Comparison of ENCODE assay signal across 8 cellular contexts in the genomic region with DNA sequence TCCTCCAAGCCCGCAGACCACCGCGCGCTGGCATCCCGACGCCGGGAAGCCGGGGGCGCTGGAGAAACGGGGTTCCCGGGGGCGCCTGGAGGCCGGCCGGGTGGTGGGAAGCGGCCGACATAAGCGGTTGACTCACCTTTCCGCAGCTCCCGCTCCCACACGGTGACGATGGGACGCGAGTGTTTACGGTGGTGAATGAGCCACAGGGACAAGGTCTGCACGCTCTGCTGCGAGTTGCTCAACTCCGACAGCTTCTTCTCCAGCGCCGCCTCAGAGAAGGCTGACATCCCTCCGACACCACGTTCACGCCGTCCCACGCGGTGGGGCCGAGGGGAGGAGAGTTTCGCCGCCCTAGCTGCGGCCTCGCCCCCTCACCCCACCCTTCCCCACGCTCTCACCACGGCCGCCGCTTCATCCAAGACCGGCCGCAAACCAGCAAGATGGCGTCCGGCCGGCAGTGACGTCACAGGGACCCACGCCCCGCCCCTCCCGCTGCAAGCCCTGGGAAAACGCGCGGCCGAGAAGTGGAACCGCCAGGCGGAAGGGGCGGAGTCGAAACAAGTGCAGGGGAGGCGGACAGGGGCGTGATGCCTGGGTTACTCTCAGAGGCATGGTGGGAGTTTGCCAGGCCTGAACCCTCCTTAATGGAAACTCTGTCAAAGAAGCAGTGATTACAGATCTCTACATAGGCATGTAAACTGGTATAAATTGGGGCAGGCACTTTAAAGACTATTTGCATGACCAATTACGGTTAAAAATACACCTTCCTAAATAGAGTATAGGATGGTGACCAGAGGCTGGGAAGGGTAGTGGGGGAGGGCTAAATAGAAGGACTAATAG. TPM values are rescaled to one million over a fixed set of nuclear protein-coding genes. Genes with fewer than 3 reads are reported as not detected.
DNase-seq lines count a peak whose midpoint lies in the region; ATAC-seq and TF ChIP-seq lines count a peak whose summit lies in the region.

TSS of gene RPRD1A (minus strand) at position 442 of the 840 bp plus-strand sequence. CDS start at position 287, 155 bp downstream.

- in situ Hi-C loops in GM13976 (cut with MboI; ENCODE audit: low sequenced_read_pairs, unreplicated experiment) = no loop called here

- H3K36me3 ChIP-seq in heart right ventricle (no peaks in the 10 kb centered on the region), upper lobe of right lung (no peaks in the 10 kb centered on the region)

- H3K27ac ChIP-seq in heart right ventricle (peak within 1 kb of the TSS; percentile 16 to 94 (median 90)), upper lobe of right lung (peak within 1 kb of the TSS; percentile 92)

- TF ChIP-seq CTCF in GM13976 (IDR thresholded peaks at IDR 0.05; ENCODE audit: borderline replicate concordance, control extremely low read depth, extremely low read depth, insufficient read depth, missing control alignments) (no peak), heart right ventricle (IDR thresholded peaks at IDR 0.05) (peak in 2 of 9 donors; percentile 9 to 11), upper lobe of right lung (IDR thresholded peaks at IDR 0.05) (no peak)

- H3K4me3 ChIP-seq in heart right ventricle = peak within 1 kb of the TSS; percentile 80 to 98 (median 87)
- peak within 1 kb of the TSS; percentile 72 for H3K4me3 ChIP-seq in upper lobe of right lung

- no peaks in the 10 kb centered on the region for H3K9me3 ChIP-seq in heart right ventricle
- no peaks in the 10 kb centered on the region for H3K9me3 ChIP-seq in upper lobe of right lung

- 1% methylated on average over 62 to 64 of the region's 64 CpGs for WGBS in heart right ventricle, 2 donors

- H3K4me1 ChIP-seq in heart right ventricle (peaks cover 0 to 32% (median 16%) of the 10 kb centered on the region in 9 donors), upper lobe of right lung (peaks cover 9% of the 10 kb centered on the region)

- peak; percentile 97 for DNase-seq in GM13976 (ENCODE audit: low spot score)
- DNase-seq in NCI-H146 treated with DMSO at 0.1 percent for 48 hours (lab: John Stamatoyannopoulos, UW; ENCODE audit: unreplicated experiment) = peak; percentile 97
- DNase-seq in amniotic epithelial cell (ENCODE audit: low read depth) = peak; percentile 96
- DNase-seq in heart right ventricle = peak; percentile 98
- peak; percentile 99 for DNase-seq in posterior vena cava (ENCODE audit: low spot score)
- DNase-seq in upper lobe of right lung = peak; percentile 99

- H3K27me3 ChIP-seq in heart right ventricle = peaks cover 0 to 14% (median 0%) of the 10 kb centered on the region in 7 donors
- no peaks in the 10 kb centered on the region for H3K27me3 ChIP-seq in upper lobe of right lung

- intact Hi-C loops in T-helper 1 cell treated with Interleukin-12 subunit alpha and Interleukin-12 subunit beta and Interleukin-4 antibody, amounts not matched to agents 30 ng/mL and 1 ng/mL, for 36 hours (cut with micrococcal nuclease) = loop anchor here (1.0 to 5.0 kb wide), 10 partner anchors 50 to 1040 kb away; partner anchors contain the start of genes ELP2, GALNT1, RMP24 and SLC39A6
- intact Hi-C loops in heart right ventricle (cut with DNase I) = loop anchor here in 6 of 10 donors (2.0 to 10.0 kb wide), 5 partner anchors 35 to 95 kb away; partner anchors contain the start of genes ELP2 (in 4 of the 6), SLC39A6 (in 4 of the 6) and RMP24 (in 2 of the 6)
- intact Hi-C loops in posterior vena cava (cut with DNase I) = no loop called here
- intact Hi-C loops in upper lobe of right lung (cut with DNase I) = no loop called here

- ATAC-seq in HG02870 (IDR thresholded peaks at IDR 0.05; ENCODE audit: unreplicated experiment) = peak; percentile 95
- peak; percentile 97 to 100 (median 98) for ATAC-seq in heart right ventricle
- peak; percentile 99 for ATAC-seq in upper lobe of right lung

RNA-seq across cellular contexts. Expression of gene RPRD1A, which starts in this region (rescaled TPM):
- total RNA-seq in T-helper 1 cell treated with Interleukin-12 subunit alpha and Interleukin-12 subunit beta and Interleukin-4 antibody, amounts not matched to agents 30 ng/mL and 1 ng/mL, for 36 hours = 28.1 and 29.5 TPM in 2 replicates
- total RNA-seq in heart right ventricle (10 to 100 TPM; 39.0 to 51.3 (median 49.7) TPM), posterior vena cava (10 to 100 TPM; 46.9 to 58.8 TPM), upper lobe of right lung (45.4 TPM)
- 10 to 100 TPM; 21.4 to 23.5 TPM for polyA plus RNA-seq in heart right ventricle

Comparison
In these comparisons a context has a peak if more than half of its experiments do, and no peak if none do; other contexts are left out.
1. Peak in every context shown above with its lines: DNase-seq, ATAC-seq, H3K4me3 ChIP-seq and H3K27ac ChIP-seq.
2. intact Hi-C loops: an anchor here in T-helper 1 cell treated with Interleukin-12 subunit alpha and Interleukin-12 subunit beta and Interleukin-4 antibody, amounts not matched to agents 30 ng/mL and 1 ng/mL, for 36 hours (1.0 to 5.0 kb wide) and heart right ventricle (2.0 to 10.0 kb wide); none called in posterior vena cava and upper lobe of right lung.